Comparison of ENCODE assay signal across 13 cellular contexts in the genomic region with DNA sequence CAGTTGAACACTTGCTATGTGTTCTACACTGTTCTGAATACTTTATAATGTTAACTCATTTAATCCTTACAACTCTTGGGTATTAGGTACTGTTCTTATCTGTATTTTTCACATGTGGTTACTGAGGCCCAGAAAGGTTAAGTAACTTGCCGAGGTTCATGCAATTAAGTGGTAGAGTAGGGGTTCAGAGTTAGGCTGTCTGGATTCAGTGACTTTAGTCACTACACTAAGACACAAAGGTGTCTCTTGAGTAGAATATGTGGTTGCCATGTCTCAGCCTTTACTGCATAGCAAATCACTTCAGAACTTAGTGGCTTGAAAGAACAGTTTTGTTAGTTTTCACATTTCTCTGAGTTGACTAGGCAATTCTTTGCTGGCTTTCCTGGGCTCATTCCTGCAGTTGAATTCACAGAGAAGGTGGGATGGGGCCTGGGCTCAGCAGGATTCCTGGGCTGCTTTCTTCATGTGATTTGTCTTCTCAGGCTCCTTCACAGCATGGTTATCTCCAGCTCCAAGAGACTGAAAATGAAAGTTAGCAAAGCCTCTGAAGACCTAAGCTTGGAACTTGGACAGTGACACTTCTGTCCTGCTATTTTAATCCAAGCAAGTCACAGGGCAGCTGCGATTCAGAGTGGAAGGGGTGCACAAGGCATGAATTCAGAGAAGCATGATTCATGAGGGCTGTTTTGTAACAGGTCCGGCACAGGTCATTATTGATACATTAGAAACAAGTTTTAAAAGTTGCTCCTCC.
DNase-seq lines count a peak whose midpoint lies in the region; ATAC-seq and TF ChIP-seq lines count a peak whose summit lies in the region.
"Had no signal": no experiment of that assay in that cellular context is flagged by ENCODE, and none has a peak within 500 bp of the region (broad histone marks: within the 10 kb centered on the region; RNA-seq: fewer than 3 reads in every experiment).

No MANE protein-coding gene starts in this region.

- no peak overlapping the region for H2BK12ac ChIP-seq in trophoblast cell (ENCODE audit: low read length)

- H2BK5ac ChIP-seq in trophoblast cell (ENCODE audit: low read depth, low read length, poor library complexity): no peak overlapping the region

- no peak overlapping the region for H3K4ac ChIP-seq in trophoblast cell (ENCODE audit: low read depth, low read length)

- H3K23ac ChIP-seq in trophoblast cell (ENCODE audit: low read length): no peak overlapping the region

- no peak overlapping the region for H3K14ac ChIP-seq in trophoblast cell (ENCODE audit: low read length)

- no peak overlapping the region for H3K18ac ChIP-seq in trophoblast cell (ENCODE audit: low read length)

- H3K36me3 ChIP-seq in adipocyte (ENCODE audit: control insufficient read depth, insufficient read depth, low read length, severe bottlenecking) (peaks cover 64% of the 10 kb centered on the region), right atrium auricular region (peaks cover 56% of the 10 kb centered on the region), trophoblast cell (ENCODE audit: control insufficient read depth in 1 of 2, insufficient read depth in 2 of 2, low read length in 2 of 2) (peaks cover 21 to 37% of the 10 kb centered on the region in 2 experiments)

- H2AFZ ChIP-seq in trophoblast cell (ENCODE audit: insufficient read depth, low read length, poor library complexity): no peak overlapping the region

- no peak overlapping the region for H2AK5ac ChIP-seq in trophoblast cell (ENCODE audit: low read length)

- H3K27ac ChIP-seq in right atrium auricular region (peak overlapping the region; percentile 33 to 53), trophoblast cell (ENCODE audit: low read depth, low read length) (no peak overlapping the region)
- H3K27ac ChIP-seq: stomach had no signal

- no peak for TF ChIP-seq CTCF in right atrium auricular region (IDR thresholded peaks at IDR 0.05)

- H3K27me3 ChIP-seq in adipocyte (replicated peaks; ENCODE audit: control insufficient read depth, insufficient read depth, low read length) (no peaks in the 10 kb centered on the region), right atrium auricular region (no peaks in the 10 kb centered on the region), trophoblast cell (ENCODE audit: insufficient read depth, low read length) (no peaks in the 10 kb centered on the region)
- H3K27me3 ChIP-seq: stomach had no signal

- DNase-seq in GM03348 (ENCODE audit: low spot score): peak; percentile 15
- peak; percentile 41 for DNase-seq in adipocyte (ENCODE audit: low read depth)
- no peak for DNase-seq in right atrium auricular region (ENCODE audit: low spot score)
- DNase-seq in trophoblast cell: peak; percentile 69 to 73
- DNase-seq in cerebellum (ENCODE audit: low spot score): no peak
- DNase-seq in glomerular visceral epithelial cell (ENCODE audit: extremely low spot score): no peak
- DNase-seq: activated CD4-positive, alpha-beta T cell treated with anti-CD3 and anti-CD28 coated beads for 48 hours; activated naive CD4-positive, alpha-beta T cell treated with anti-CD3 and anti-CD28 coated beads for 36 hours; NCI-H1048; NCI-H82; stomach had no signal

- no peak overlapping the region for H4K12ac ChIP-seq in trophoblast cell (ENCODE audit: low read depth, low read length)

- no peak overlapping the region for H2BK120ac ChIP-seq in trophoblast cell (ENCODE audit: insufficient read depth, low read length, poor library complexity)

- ATAC-seq in GM21737 (IDR thresholded peaks at IDR 0.05; ENCODE audit: unreplicated experiment): no peak
- ATAC-seq in GM21360 (IDR thresholded peaks at IDR 0.05; ENCODE audit: unreplicated experiment): no peak

- H3K79me2 ChIP-seq in trophoblast cell (ENCODE audit: control insufficient read depth, insufficient read depth, low read length, poor library complexity): no peaks in the 10 kb centered on the region

- no peak overlapping the region for H3K4me2 ChIP-seq in trophoblast cell (ENCODE audit: low read length)

- peak overlapping the region; percentile 63 for H3K4me3 ChIP-seq in adipocyte (ENCODE audit: low read length)
- no peak overlapping the region for H3K4me3 ChIP-seq in right atrium auricular region
- H3K4me3 ChIP-seq in trophoblast cell (ENCODE audit: low read depth, low read length): no peak overlapping the region
- H3K4me3 ChIP-seq: stomach had no signal

- no peak overlapping the region for H4K91ac ChIP-seq in trophoblast cell (ENCODE audit: low read depth, low read length)

- peaks cover 33% of the 10 kb centered on the region for H3K4me1 ChIP-seq in adipocyte (ENCODE audit: control insufficient read depth, insufficient read depth, low read length)
- peaks cover 0 to 17% of the 10 kb centered on the region in 2 donors for H3K4me1 ChIP-seq in right atrium auricular region
- H3K4me1 ChIP-seq in trophoblast cell (ENCODE audit: control insufficient read depth in 1 of 2, insufficient read depth in 2 of 2, low read length in 2 of 2): no peaks in the 10 kb centered on the region
- H3K4me1 ChIP-seq: stomach had no signal

- no peak overlapping the region for H4K8ac ChIP-seq in trophoblast cell (ENCODE audit: low read depth, low read length)

- H3K79me1 ChIP-seq in trophoblast cell (ENCODE audit: low read length): no peaks in the 10 kb centered on the region

- WGBS in trophoblast cell (ENCODE audit: extremely low coverage, insufficient coverage, insufficient read length): no CpG with 5 or more reads among the region's 3 CpGs

- H3K9me3 ChIP-seq in adipocyte (ENCODE audit: control insufficient read depth, low read length): no peaks in the 10 kb centered on the region
- H3K9me3 ChIP-seq in right atrium auricular region: no peaks in the 10 kb centered on the region
- H3K9me3 ChIP-seq in trophoblast cell (ENCODE audit: insufficient read depth, low read depth, low read length): no peaks in the 10 kb centered on the region
- H3K9me3 ChIP-seq: stomach had no signal

- peak overlapping the region; percentile 56 for H3K9ac ChIP-seq in adipocyte (ENCODE audit: low read length)
- no peak overlapping the region for H3K9ac ChIP-seq in trophoblast cell (ENCODE audit: low read length)

Comparison
In these comparisons a context has a peak if more than half of its experiments do, and no peak if none do; other contexts are left out.
1. DNase-seq: peak in GM03348 (single experiment), adipocyte (single experiment) and trophoblast cell (2 of 2); none in right atrium auricular region (single experiment), cerebellum (single experiment) and glomerular visceral epithelial cell (single experiment).